ENCODE assay signal across 27 cellular contexts in genomic region chr5:126052791-126053190, GRCh38.
"Had no signal": no experiment of that assay in that cellular context is flagged by ENCODE, and none has a peak within 500 bp of the region (broad histone marks: within the 10 kb centered on the region; RNA-seq: fewer than 3 reads in every experiment).

No MANE protein-coding gene starts in this region.

- H3K36me3 ChIP-seq: colonic mucosa, esophagus squamous epithelium, left ventricle myocardium inferior, lower lobe of right lung, neutrophil, pancreas, right lobe of liver, thoracic aorta, tibial nerve, upper lobe of right lung, uterus had no signal

- H3K27ac Mint-ChIP-seq: dendritic cell treated with granulocyte-macrophage colony-stimulating factor and Interleukin-4, amounts not matched to agents 40 ng/mL and 50 ng/mL, for 4 days; immature natural killer cell; memory B cell; natural killer cell; stimulated activated naive B cell treated with anti-CD40 and anti-IgM and Interleukin-4, amounts not matched to agents 10 μg/mL and 1 μg/mL and 100 μg/mL, for 72 hours; stimulated activated naive CD8-positive, alpha-beta T cell treated with anti-CD3 and anti-CD28 coated beads, Interleukin-15, Interleukin-2, amounts not matched to agents 100 ng/mL and 50 ng/mL, for 24 hours had no signal

- H3K4me3 Mint-ChIP-seq: dendritic cell treated with granulocyte-macrophage colony-stimulating factor and Interleukin-4, amounts not matched to agents 40 ng/mL and 50 ng/mL, for 4 days; immature natural killer cell; memory B cell; natural killer cell; neural crest cell; stimulated activated naive B cell treated with anti-CD40 and anti-IgM and Interleukin-4, amounts not matched to agents 10 μg/mL and 1 μg/mL and 100 μg/mL, for 72 hours; stimulated activated naive CD8-positive, alpha-beta T cell treated with anti-CD3 and anti-CD28 coated beads, Interleukin-15, Interleukin-2, amounts not matched to agents 100 ng/mL and 50 ng/mL, for 24 hours had no signal

- H3K36me3 Mint-ChIP-seq: immature natural killer cell; memory B cell; natural killer cell; stimulated activated naive B cell treated with anti-CD40 and anti-IgM and Interleukin-4, amounts not matched to agents 10 μg/mL and 1 μg/mL and 100 μg/mL, for 72 hours had no signal

- DNase-seq: colonic mucosa; effector memory CD4-positive, alpha-beta T cell; erythroblast; esophagus squamous epithelium; hypothalamus; immature natural killer cell; islet precursor cell; kidney glomerular epithelial cell; left colon; left ventricle myocardium inferior; lower lobe of right lung; natural killer cell; pancreas; small intestine; stimulated activated CD4-positive, alpha-beta T cell treated with anti-CD3 and anti-CD28 coated beads, Interleukin-15, amount 100 ng/mL, for 24 hours; stimulated activated CD4-positive, alpha-beta T cell treated with anti-CD3 and anti-CD28 coated beads, Interleukin-2, amount 100 ng/mL, for 48 hours; stimulated activated naive B cell treated with anti-CD40 and anti-IgM and Interleukin-4, amounts not matched to agents 10 μg/mL and 1 μg/mL and 100 μg/mL, for 72 hours; upper lobe of right lung; uterus had no signal

- H3K4me1 ChIP-seq: colonic mucosa, esophagus squamous epithelium, lower lobe of right lung, right lobe of liver, tibial nerve, upper lobe of right lung had no signal

- H3K27me3 ChIP-seq: colonic mucosa, esophagus squamous epithelium, neutrophil, pancreas, right lobe of liver, tibial nerve, upper lobe of right lung, uterus had no signal

- H3K9me3 Mint-ChIP-seq: stimulated activated naive CD8-positive, alpha-beta T cell treated with anti-CD3 and anti-CD28 coated beads, Interleukin-15, Interleukin-2, amounts not matched to agents 100 ng/mL and 50 ng/mL, for 24 hours had no signal

- H3K4me3 ChIP-seq: colonic mucosa, esophagus squamous epithelium, left ventricle myocardium inferior, lower lobe of right lung, pancreas, right lobe of liver, thoracic aorta, tibial nerve, upper lobe of right lung, uterus had no signal

- H3K27ac ChIP-seq: colonic mucosa, esophagus squamous epithelium, left ventricle myocardium inferior, lower lobe of right lung, neutrophil, pancreas, right lobe of liver, thoracic aorta, tibial nerve, upper lobe of right lung, uterus had no signal

- H3K27me3 Mint-ChIP-seq: dendritic cell treated with granulocyte-macrophage colony-stimulating factor and Interleukin-4, amounts not matched to agents 40 ng/mL and 50 ng/mL, for 4 days; stimulated activated naive B cell treated with anti-CD40 and anti-IgM and Interleukin-4, amounts not matched to agents 10 μg/mL and 1 μg/mL and 100 μg/mL, for 72 hours; stimulated activated naive CD8-positive, alpha-beta T cell treated with anti-CD3 and anti-CD28 coated beads, Interleukin-15, Interleukin-2, amounts not matched to agents 100 ng/mL and 50 ng/mL, for 24 hours had no signal

- H3K9me3 ChIP-seq: colonic mucosa, esophagus squamous epithelium, lower lobe of right lung, neutrophil, pancreas, thoracic aorta, tibial nerve, upper lobe of right lung, uterus had no signal

- H3K4me1 Mint-ChIP-seq: immature natural killer cell; memory B cell; natural killer cell; stimulated activated naive B cell treated with anti-CD40 and anti-IgM and Interleukin-4, amounts not matched to agents 10 μg/mL and 1 μg/mL and 100 μg/mL, for 72 hours had no signal
